Comparison of ENCODE assay signal across 1 cellular context in the genomic region with DNA sequence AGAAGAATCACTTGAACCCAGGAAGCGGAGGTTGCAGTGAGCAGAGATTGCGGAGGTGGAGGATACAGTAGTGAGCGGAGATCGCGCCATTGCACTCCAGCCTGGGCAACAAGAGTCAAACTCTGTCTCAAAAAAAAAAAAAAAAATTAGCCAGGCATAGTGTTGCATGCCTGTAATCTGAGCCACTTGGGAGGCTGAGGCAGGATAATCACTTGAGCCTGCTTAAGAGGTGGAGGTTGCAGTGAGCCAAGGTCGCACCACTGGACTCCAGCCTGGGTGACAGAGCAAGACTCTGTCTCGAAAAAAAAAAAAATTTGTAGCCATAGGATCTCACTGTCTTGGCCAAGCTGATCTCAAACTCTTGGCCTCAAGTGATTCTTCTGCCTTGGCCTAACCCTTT.
A peak's percentile ranks its signal among the peaks of the same experiment; 100 is the strongest.
TF ChIP-seq lines count a peak whose summit lies in the region.

No MANE protein-coding gene starts in this region.

TF ChIP-seq in HEK293, 187 proteins besides CTCF, POLR2A, EP300 and RAD21 (continued from another document):
- TF ChIP-seq, protein P1, sequence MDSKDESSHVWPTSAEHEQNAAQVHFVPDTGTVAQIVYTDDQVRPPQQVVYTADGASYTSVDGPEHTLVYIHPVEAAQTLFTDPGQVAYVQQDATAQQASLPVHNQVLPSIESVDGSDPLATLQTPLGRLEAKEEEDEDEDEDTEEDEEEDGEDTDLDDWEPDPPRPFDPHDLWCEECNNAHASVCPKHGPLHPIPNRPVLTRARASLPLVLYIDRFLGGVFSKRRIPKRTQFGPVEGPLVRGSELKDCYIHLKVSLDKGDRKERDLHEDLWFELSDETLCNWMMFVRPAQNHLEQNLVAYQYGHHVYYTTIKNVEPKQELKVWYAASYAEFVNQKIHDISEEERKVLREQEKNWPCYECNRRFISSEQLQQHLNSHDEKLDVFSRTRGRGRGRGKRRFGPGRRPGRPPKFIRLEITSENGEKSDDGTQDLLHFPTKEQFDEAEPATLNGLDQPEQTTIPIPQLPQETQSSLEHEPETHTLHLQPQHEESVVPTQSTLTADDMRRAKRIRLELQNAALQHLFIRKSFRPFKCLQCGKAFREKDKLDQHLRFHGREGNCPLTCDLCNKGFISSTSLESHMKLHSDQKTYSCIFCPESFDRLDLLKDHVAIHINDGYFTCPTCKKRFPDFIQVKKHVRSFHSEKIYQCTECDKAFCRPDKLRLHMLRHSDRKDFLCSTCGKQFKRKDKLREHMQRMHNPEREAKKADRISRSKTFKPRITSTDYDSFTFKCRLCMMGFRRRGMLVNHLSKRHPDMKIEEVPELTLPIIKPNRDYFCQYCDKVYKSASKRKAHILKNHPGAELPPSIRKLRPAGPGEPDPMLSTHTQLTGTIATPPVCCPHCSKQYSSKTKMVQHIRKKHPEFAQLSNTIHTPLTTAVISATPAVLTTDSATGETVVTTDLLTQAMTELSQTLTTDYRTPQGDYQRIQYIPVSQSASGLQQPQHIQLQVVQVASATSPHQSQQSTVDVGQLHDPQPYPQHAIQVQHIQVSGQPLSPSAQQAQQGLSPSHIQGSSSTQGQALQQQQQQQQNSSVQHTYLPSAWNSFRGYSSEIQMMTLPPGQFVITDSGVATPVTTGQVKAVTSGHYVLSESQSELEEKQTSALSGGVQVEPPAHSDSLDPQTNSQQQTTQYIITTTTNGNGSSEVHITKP (tag by site-specific recombination; IDR thresholded peaks at IDR 0.05), result peak; percentile 70
- TF ChIP-seq KLF8 (tag by site-specific recombination; IDR thresholded peaks at IDR 0.05) (0 out of 2 replicates have a peak, but pooled peaks have one; percentile 31), ZBTB17 (tag by site-specific recombination; IDR thresholded peaks at IDR 0.05) (peak; percentile 71)
